ENCODE assay signal across 8 cellular contexts in the genomic region with DNA sequence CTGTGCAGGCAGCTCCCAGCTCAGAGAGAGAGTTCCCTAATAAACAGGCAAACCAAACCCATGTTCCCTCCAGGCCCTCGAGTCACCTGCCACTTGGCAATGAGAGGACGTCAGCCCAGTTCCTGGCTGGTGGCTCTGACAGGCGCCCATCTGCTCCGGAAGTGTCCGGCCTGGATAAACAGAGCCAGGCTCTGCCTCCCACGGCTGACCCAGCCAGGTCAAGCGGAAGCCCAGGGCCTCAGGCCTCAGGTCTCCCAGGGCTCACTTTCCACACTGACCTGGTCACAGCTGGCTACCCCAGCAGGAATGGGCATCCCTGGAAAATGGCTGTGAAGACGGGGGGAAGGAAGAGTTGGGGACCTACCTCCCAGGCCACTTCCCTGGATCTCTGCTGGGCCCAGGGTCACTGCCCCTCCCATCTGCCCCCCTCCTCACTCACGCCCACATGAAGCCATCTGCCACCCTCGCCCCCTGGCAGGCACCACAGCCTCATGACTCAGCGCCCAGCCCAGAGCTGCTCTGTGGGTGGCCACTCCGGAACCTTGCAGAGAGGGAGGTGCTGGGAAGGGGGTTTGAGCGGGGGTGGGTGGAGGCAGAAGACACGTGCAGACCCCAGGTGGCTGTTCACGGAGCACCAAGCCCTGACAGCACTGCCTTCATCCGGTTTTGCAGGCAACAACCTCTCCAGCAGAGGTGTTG. TPM values are rescaled to one million over a fixed set of nuclear protein-coding genes. Genes with fewer than 3 reads are reported as not detected.
A peak's percentile ranks its signal among the peaks of the same experiment; 100 is the strongest.
DNase-seq lines count a peak whose midpoint lies in the region; ATAC-seq lines count a peak whose summit lies in the region.

No MANE protein-coding gene starts in this region.

- ATAC-seq in CD4-positive, CD25-positive, alpha-beta regulatory T cell (ENCODE audit: low read depth in 2 of 2): peak; percentile 52 to 61
- ATAC-seq in activated T-cell treated with anti-CD3 and anti-CD28 coated beads, Interleukin-2, amount 50 U/mL, for 4 hours: peak; percentile 66 to 70
- no peak for ATAC-seq in GM21381 (IDR thresholded peaks at IDR 0.05; ENCODE audit: unreplicated experiment)
- ATAC-seq in HG03520 (IDR thresholded peaks at IDR 0.05; ENCODE audit: unreplicated experiment): no peak

- H3K9me3 Mint-ChIP-seq in CD4-positive, CD25-positive, alpha-beta regulatory T cell: peaks cover 0 to 2% (median 0%) of the 10 kb centered on the region in 7 donors
- no peaks in the 10 kb centered on the region for H3K9me3 Mint-ChIP-seq in activated T-cell treated with anti-CD3 and anti-CD28 coated beads, Interleukin-2, amount 50 U/mL, for 4 hours

- no peak overlapping the region for H3K4me3 ChIP-seq in CD4-positive, CD25-positive, alpha-beta regulatory T cell (ENCODE audit: low read depth, low read length)

- no peaks in the 10 kb centered on the region for H3K36me3 Mint-ChIP-seq in CD4-positive, CD25-positive, alpha-beta regulatory T cell
- no peaks in the 10 kb centered on the region for H3K36me3 Mint-ChIP-seq in activated T-cell treated with anti-CD3 and anti-CD28 coated beads, Interleukin-2, amount 50 U/mL, for 4 hours (ENCODE audit: insufficient read depth)

- H3K4me1 Mint-ChIP-seq in CD4-positive, CD25-positive, alpha-beta regulatory T cell: peaks cover 4 to 26% (median 16%) of the 10 kb centered on the region in 4 donors
- peaks cover 58% of the 10 kb centered on the region for H3K4me1 Mint-ChIP-seq in activated T-cell treated with anti-CD3 and anti-CD28 coated beads, Interleukin-2, amount 50 U/mL, for 4 hours (ENCODE audit: low read depth)

- no peak overlapping the region for H3K27ac ChIP-seq in CD4-positive, CD25-positive, alpha-beta regulatory T cell (ENCODE audit: insufficient read depth, low read length, poor library complexity, severe bottlenecking)

- peaks cover 12% of the 10 kb centered on the region for H3K4me1 ChIP-seq in CD4-positive, CD25-positive, alpha-beta regulatory T cell (ENCODE audit: control insufficient read depth, insufficient read depth, low read length, poor library complexity, severe bottlenecking)

- peak in 2 of 3 donors; percentile 10 to 53 for DNase-seq in CD4-positive, CD25-positive, alpha-beta regulatory T cell
- DNase-seq in NCI-H146 treated with DMSO at 0.1 percent for 48 hours (lab: John Stamatoyannopoulos, UW; ENCODE audit: unreplicated experiment) (peak; percentile 5), islet precursor cell (peak; percentile 53), COR-L47 (lab: John Stamatoyannopoulos, UW) (no peak)
- DNase-seq in activated T-cell treated with anti-CD3 and anti-CD28 coated beads, Interleukin-2, amount 50 U/mL, for 4 hours: peak; percentile 56
- DNase-seq in stimulated activated CD8-positive, alpha-beta memory T cell treated with anti-CD3 and anti-CD28 coated beads, Interleukin-7, amount 100 ng/mL, for 48 hours (ENCODE audit: extremely low read depth in 1 of 2, low read depth in 1 of 2): peak; percentile 17 to 22

- H3K27me3 ChIP-seq in CD4-positive, CD25-positive, alpha-beta regulatory T cell (ENCODE audit: control insufficient read depth, insufficient read depth, low read length): no peaks in the 10 kb centered on the region

- H3K4me3 Mint-ChIP-seq in CD4-positive, CD25-positive, alpha-beta regulatory T cell: no peak overlapping the region
- no peak overlapping the region for H3K4me3 Mint-ChIP-seq in activated T-cell treated with anti-CD3 and anti-CD28 coated beads, Interleukin-2, amount 50 U/mL, for 4 hours

- no peaks in the 10 kb centered on the region for H3K27me3 Mint-ChIP-seq in CD4-positive, CD25-positive, alpha-beta regulatory T cell
- no peaks in the 10 kb centered on the region for H3K27me3 Mint-ChIP-seq in activated T-cell treated with anti-CD3 and anti-CD28 coated beads, Interleukin-2, amount 50 U/mL, for 4 hours (ENCODE audit: low read depth)

- H3K9me3 ChIP-seq in CD4-positive, CD25-positive, alpha-beta regulatory T cell (ENCODE audit: control insufficient read depth in 2 of 2, low read length in 2 of 2): no peaks in the 10 kb centered on the region

- H3K36me3 ChIP-seq in CD4-positive, CD25-positive, alpha-beta regulatory T cell (ENCODE audit: control insufficient read depth, insufficient read depth, low read length): no peaks in the 10 kb centered on the region

- no peak overlapping the region for H3K27ac Mint-ChIP-seq in CD4-positive, CD25-positive, alpha-beta regulatory T cell

RNA-seq across cellular contexts. Expression of gene DUSP5, which starts 37.4 kb away (rescaled TPM):
- total RNA-seq in CD4-positive, CD25-positive, alpha-beta regulatory T cell: 142 TPM
- 1 to 10 TPM; 1.3 to 5.1 (median 2.3) TPM for polyA plus RNA-seq in CD4-positive, CD25-positive, alpha-beta regulatory T cell
- 10 to 100 TPM; 33.5 to 57.1 (median 56.5) TPM for total RNA-seq in activated T-cell treated with anti-CD3 and anti-CD28 coated beads, Interleukin-2, amount 50 U/mL, for 4 hours

Comparison
In these comparisons a context has a peak if more than half of its experiments do, and no peak if none do; other contexts are left out.
1. ATAC-seq: peak in CD4-positive, CD25-positive, alpha-beta regulatory T cell (2 of 2) and activated T-cell treated with anti-CD3 and anti-CD28 coated beads, Interleukin-2, amount 50 U/mL, for 4 hours (2 of 2); none in GM21381 (single experiment) and HG03520 (single experiment).